Comparison of ENCODE assay signal across 8 cellular contexts in genomic region chr4:151408630-151409469, GRCh38. TPM values are rescaled to one million over a fixed set of nuclear protein-coding genes. Genes with fewer than 3 reads are reported as not detected.
A peak's percentile ranks its signal among the peaks of the same experiment; 100 is the strongest.
DNase-seq lines count a peak whose midpoint lies in the region; ATAC-seq, FAIRE-seq and TF ChIP-seq lines count a peak whose summit lies in the region.

Gene FHIP1A, plus strand, starts transcription at chr4:151409176. Its CDS starts 157,084 bp downstream, at chr4:151566260.

- H3K4me3 Mint-ChIP-seq in activated naive CD8-positive, alpha-beta T cell = peak within 1 kb of the TSS; percentile 90
- peak within 1 kb of the TSS; percentile 90 for H3K4me3 Mint-ChIP-seq in progenitor cell of endocrine pancreas (ENCODE audit: low read depth)

- H3K27ac Mint-ChIP-seq in activated naive CD8-positive, alpha-beta T cell = peak within 1 kb of the TSS; percentile 28
- peak within 1 kb of the TSS; percentile 99 for H3K27ac Mint-ChIP-seq in progenitor cell of endocrine pancreas

- TF ChIP-seq CTCF in progenitor cell of endocrine pancreas (IDR thresholded peaks at IDR 0.05; ENCODE audit: unreplicated experiment) = peak; percentile 25

- H3K9me3 Mint-ChIP-seq in activated naive CD8-positive, alpha-beta T cell (ENCODE audit: low read depth) = no peaks in the 10 kb centered on the region
- no peaks in the 10 kb centered on the region for H3K9me3 Mint-ChIP-seq in progenitor cell of endocrine pancreas (ENCODE audit: low read depth)

- in situ Hi-C loops in SK-MEL-5 (cut with HindIII; ENCODE audit: low pct_unique_long_range_greater_than_20kb, low sequenced_read_pairs) = no loop called here

- no peaks in the 10 kb centered on the region for H3K36me3 Mint-ChIP-seq in activated naive CD8-positive, alpha-beta T cell
- no peaks in the 10 kb centered on the region for H3K36me3 Mint-ChIP-seq in progenitor cell of endocrine pancreas (ENCODE audit: insufficient read depth)

- peaks cover 2% of the 10 kb centered on the region for H3K27me3 Mint-ChIP-seq in activated naive CD8-positive, alpha-beta T cell
- H3K27me3 Mint-ChIP-seq in progenitor cell of endocrine pancreas = peaks cover 10% of the 10 kb centered on the region

- ATAC-seq in GM21528 (IDR thresholded peaks at IDR 0.05; ENCODE audit: low FRiP score, unreplicated experiment) = peak; percentile 84

- intact Hi-C loops in cardiac septum (cut with DNase I) = no loop called here

- H3K4me1 Mint-ChIP-seq in activated naive CD8-positive, alpha-beta T cell (ENCODE audit: low read depth) = peaks cover 21% of the 10 kb centered on the region
- H3K4me1 Mint-ChIP-seq in progenitor cell of endocrine pancreas (ENCODE audit: low read depth) = peaks cover 20% of the 10 kb centered on the region

- FAIRE-seq in urothelium cell line (lab: Jason Lieb, UNC) = no peak

- peak; percentile 31 for DNase-seq in DMS79 treated with DMSO at 0.1 percent for 48 hours (lab: John Stamatoyannopoulos, UW)
- DNase-seq in HuH-7 (ENCODE audit: low spot score) = peak; percentile 80
- peak; percentile 58 for DNase-seq in SK-MEL-5 (ENCODE audit: low read depth, low spot score)
- DNase-seq in cardiac septum (ENCODE audit: low spot score) = peak; percentile 86
- DNase-seq in progenitor cell of endocrine pancreas (ENCODE audit: low spot score, unreplicated experiment) = peak; percentile 91
- peak; percentile 93 for DNase-seq in urothelium cell line (ENCODE audit: low spot score)

RNA-seq across cellular contexts. Expression of gene FHIP1A, which starts in this region (rescaled TPM):
- 1.8 and 2.7 TPM in 2 replicates for total RNA-seq in SK-MEL-5 (2014; rRNA removed; shearing (Covaris generic))
- 1.1 and 1.7 TPM in 2 replicates for polyA plus RNA-seq in SK-MEL-5 (2015; cell fraction: cytosol; rRNA removed)
- polyA plus RNA-seq in SK-MEL-5 (2015; cell fraction: nucleus; rRNA removed) = 0.68 and 1.4 TPM in 2 replicates
- total RNA-seq in cardiac septum = 19.5 TPM
- 26.2 and 26.9 TPM in 2 replicates for total RNA-seq in progenitor cell of endocrine pancreas

Comparison
In these comparisons a context has a peak if more than half of its experiments do, and no peak if none do; other contexts are left out.
1. Peak in every context shown above with its lines: DNase-seq and ATAC-seq.
2. DNase-seq: peak in every context shown above with its lines; median percentile 93 in urothelium cell line; 91 in progenitor cell of endocrine pancreas; 86 in cardiac septum; 80 in HuH-7; 58 in SK-MEL-5; 31 in DMS79 treated with DMSO at 0.1 percent for 48 hours.